In genomic region chr2:1892529-1893250, GRCh38 we compare ENCODE assay signal across 37 cellular contexts.
"Had no signal": no experiment of that assay in that cellular context is flagged by ENCODE, and none has a peak within 500 bp of the region (broad histone marks: within the 10 kb centered on the region; RNA-seq: fewer than 3 reads in every experiment).

No MANE protein-coding gene starts in this region.

- H3K27me3 ChIP-seq: body of pancreas had no signal

- H3K4me3 ChIP-seq: body of pancreas, breast epithelium had no signal

- H3K9me3 Mint-ChIP-seq: activated CD4-positive, alpha-beta T cell treated with anti-CD3 and anti-CD28 coated beads, Interleukin-2, amount 10 ng/mL, durations not matched to agents 24 days and 14 days; activated CD8-positive, alpha-beta T cell treated with anti-CD3 and anti-CD28 coated beads for 36 hours; activated naive CD4-positive, alpha-beta T cell treated with anti-CD3 and anti-CD28 coated beads, Interleukin-2, amount 50 U/mL, for 24 hours; activated naive CD8-positive, alpha-beta T cell treated with anti-CD3 and anti-CD28 coated beads, Interleukin-2, amount 10 ng/mL, durations not matched to agents 7 days and 5 days; activated T-cell treated with anti-CD3 and anti-CD28 coated beads, Interleukin-2, amount 50 U/mL, for 72 hours; activated T-helper 17 cell treated with anti-CD3 and anti-CD28 coated beads, Interleukin-2, amount 50 U/mL, for 72 hours had no signal

- FAIRE-seq: astrocyte, RCC 7860 had no signal

- H3K4me3 Mint-ChIP-seq: activated CD4-positive, alpha-beta T cell treated with anti-CD3 and anti-CD28 coated beads, Interleukin-2, amount 10 ng/mL, durations not matched to agents 24 days and 14 days; activated CD8-positive, alpha-beta T cell treated with anti-CD3 and anti-CD28 coated beads for 36 hours; activated naive CD4-positive, alpha-beta T cell treated with anti-CD3 and anti-CD28 coated beads, Interleukin-2, amount 50 U/mL, for 24 hours; activated naive CD8-positive, alpha-beta T cell treated with anti-CD3 and anti-CD28 coated beads, Interleukin-2, amount 10 ng/mL, durations not matched to agents 7 days and 5 days; activated T-cell treated with anti-CD3 and anti-CD28 coated beads, Interleukin-2, amount 50 U/mL, for 72 hours; activated T-helper 17 cell treated with anti-CD3 and anti-CD28 coated beads, Interleukin-2, amount 50 U/mL, for 72 hours had no signal

- ATAC-seq: activated CD8-positive, alpha-beta T cell treated with anti-CD3 and anti-CD28 coated beads for 36 hours; activated T-cell treated with anti-CD3 and anti-CD28 coated beads, Interleukin-2, amount 50 U/mL, for 72 hours; activated T-helper 17 cell treated with anti-CD3 and anti-CD28 coated beads, Interleukin-2, amount 50 U/mL, for 72 hours; body of pancreas; PC-3; Right ventricle myocardium inferior had no signal

- H3K27ac Mint-ChIP-seq: activated CD4-positive, alpha-beta T cell treated with anti-CD3 and anti-CD28 coated beads, Interleukin-2, amount 10 ng/mL, durations not matched to agents 24 days and 14 days; activated CD8-positive, alpha-beta T cell treated with anti-CD3 and anti-CD28 coated beads for 36 hours; activated naive CD4-positive, alpha-beta T cell treated with anti-CD3 and anti-CD28 coated beads, Interleukin-2, amount 50 U/mL, for 24 hours; activated naive CD8-positive, alpha-beta T cell treated with anti-CD3 and anti-CD28 coated beads, Interleukin-2, amount 10 ng/mL, durations not matched to agents 7 days and 5 days; activated T-cell treated with anti-CD3 and anti-CD28 coated beads, Interleukin-2, amount 50 U/mL, for 72 hours; activated T-helper 17 cell treated with anti-CD3 and anti-CD28 coated beads, Interleukin-2, amount 50 U/mL, for 72 hours had no signal

- H3K27me3 Mint-ChIP-seq: activated CD4-positive, alpha-beta T cell treated with anti-CD3 and anti-CD28 coated beads, Interleukin-2, amount 10 ng/mL, durations not matched to agents 24 days and 14 days; activated CD8-positive, alpha-beta T cell treated with anti-CD3 and anti-CD28 coated beads for 36 hours; activated naive CD4-positive, alpha-beta T cell treated with anti-CD3 and anti-CD28 coated beads, Interleukin-2, amount 50 U/mL, for 24 hours had no signal

- H3K9me3 ChIP-seq: body of pancreas, breast epithelium had no signal

- DNase-seq: activated CD4-positive, alpha-beta T cell treated with anti-CD3 and anti-CD28 coated beads, Interleukin-2, amount 10 ng/mL, durations not matched to agents 24 days and 14 days; activated CD4-positive, alpha-beta T cell treated with anti-CD3 and anti-CD28 coated beads, Interleukin-2, amount 50 U/mL, for 4 hours; activated CD8-positive, alpha-beta T cell treated with anti-CD3 and anti-CD28 coated beads for 36 hours; activated gamma-delta T cell; activated naive CD4-positive, alpha-beta T cell treated with Interleukin-2 at 50 U/mL for 16 hours; activated naive CD8-positive, alpha-beta T cell treated with anti-CD3 and anti-CD28 coated beads, Interleukin-2, amount 10 ng/mL, durations not matched to agents 7 days and 5 days; activated T-cell treated with anti-CD3 and anti-CD28 coated beads, Interleukin-2, amount 50 U/mL, for 1 hour; activated T-cell treated with anti-CD3 and anti-CD28 coated beads, Interleukin-2, amount 50 U/mL, for 72 hours; amygdala; body of pancreas; caudate nucleus; Kasumi-1; KBM-7; MM.1S; MV-4-11; NCI-H1092; NCI-H1436 treated with DMSO at 0.1 percent for 48 hours; NCI-H1694 treated with DMSO at 0.1 percent for 48 hours; NCI-H2029; NCI-H345; NCI-H524 treated with DMSO at 0.1 percent for 48 hours; NCI-H748 treated with DMSO at 0.1 percent for 48 hours; NK-92 treated with Interleukin-12 subunit alpha and Interleukin-12 subunit beta, amount 100 ng/mL, for 24 hours; PC-3; SIG-M5; SW 1271; T-helper 1 cell; T-helper 2 cell; T-helper 9 cell had no signal

- H3K36me3 ChIP-seq: breast epithelium had no signal

- H3K27ac ChIP-seq: body of pancreas, breast epithelium, RWPE1, VCaP had no signal

- H3K4me1 ChIP-seq: body of pancreas, breast epithelium had no signal

- H3K36me3 Mint-ChIP-seq: activated naive CD4-positive, alpha-beta T cell treated with anti-CD3 and anti-CD28 coated beads, Interleukin-2, amount 50 U/mL, for 24 hours; activated naive CD8-positive, alpha-beta T cell treated with anti-CD3 and anti-CD28 coated beads, Interleukin-2, amount 10 ng/mL, durations not matched to agents 7 days and 5 days had no signal

- H3K4me1 Mint-ChIP-seq: activated CD4-positive, alpha-beta T cell treated with anti-CD3 and anti-CD28 coated beads, Interleukin-2, amount 10 ng/mL, durations not matched to agents 24 days and 14 days; activated naive CD4-positive, alpha-beta T cell treated with anti-CD3 and anti-CD28 coated beads, Interleukin-2, amount 50 U/mL, for 24 hours; activated naive CD8-positive, alpha-beta T cell treated with anti-CD3 and anti-CD28 coated beads, Interleukin-2, amount 10 ng/mL, durations not matched to agents 7 days and 5 days; activated T-helper 17 cell treated with anti-CD3 and anti-CD28 coated beads, Interleukin-2, amount 50 U/mL, for 72 hours had no signal
